In the genomic region with DNA sequence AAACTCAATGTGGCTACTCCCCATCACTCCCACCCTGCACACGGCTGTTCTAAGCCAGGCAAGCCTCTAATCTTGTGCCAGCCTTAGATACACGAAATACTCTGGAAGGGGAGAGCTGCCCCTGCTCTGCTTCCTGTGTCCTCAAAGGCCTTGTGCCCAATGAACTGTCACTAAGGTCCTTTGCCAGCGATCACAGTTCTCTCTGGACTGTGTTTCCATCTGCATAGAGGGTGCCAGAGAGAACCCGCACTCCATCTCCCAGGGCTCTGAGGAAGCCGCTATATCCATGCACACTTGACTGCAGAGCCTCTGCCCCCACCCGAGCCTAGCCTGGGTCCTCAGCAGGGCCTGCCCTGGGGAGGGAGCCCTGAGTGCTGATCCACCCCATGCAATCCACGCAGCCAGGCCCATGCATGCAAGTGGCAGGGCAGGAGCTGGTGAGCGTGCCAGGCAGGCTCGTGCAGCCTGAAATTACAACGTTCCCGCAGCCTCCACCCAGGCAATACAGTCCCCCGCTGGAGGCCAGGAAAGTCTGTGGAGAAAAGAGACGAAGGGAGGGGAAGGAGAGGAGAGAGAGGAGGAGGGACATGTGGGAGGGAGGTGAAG, we compare ENCODE assay signal across 30 cellular contexts. TPM values are rescaled to one million over a fixed set of nuclear protein-coding genes. Genes with fewer than 3 reads are reported as not detected.
A peak's percentile ranks its signal among the peaks of the same experiment; 100 is the strongest.
DNase-seq lines count a peak whose midpoint lies in the region; ATAC-seq, FAIRE-seq and TF ChIP-seq lines count a peak whose summit lies in the region.
"Had no signal": no experiment of that assay in that cellular context is flagged by ENCODE, and none has a peak within 500 bp of the region (broad histone marks: within the 10 kb centered on the region; RNA-seq: fewer than 3 reads in every experiment).

No MANE protein-coding gene starts in this region.

- TF ChIP-seq CTCF in glutamatergic neuron (IDR thresholded peaks at IDR 0.05; ENCODE audit: partially characterized antibody, unreplicated experiment) (no peak), neural progenitor cell (IDR thresholded peaks at IDR 0.05) (no peak)

- in situ Hi-C loops in KBM-7 (cut with MboI; ENCODE audit: low pct_unique_long_range_greater_than_20kb, low sequenced_read_pairs) = no loop called here

- H3K4me1 Mint-ChIP-seq in glutamatergic neuron (ENCODE audit: low read depth, unreplicated experiment) (peaks cover 39% of the 10 kb centered on the region), neural progenitor cell (peaks cover 47% of the 10 kb centered on the region)

- H3K36me3 ChIP-seq in BLaER1 treated with 17β-estradiol and CSF1 and Interleukin-3, amounts not matched to agents 10 nM and 100 nM = no peaks in the 10 kb centered on the region
- H3K36me3 ChIP-seq in neural progenitor cell = no peaks in the 10 kb centered on the region
- H3K36me3 ChIP-seq: SJSA1 had no signal

- DNase-seq in NCI-H1694 treated with DMSO at 0.1 percent for 48 hours (lab: John Stamatoyannopoulos, UW) (peak; percentile 26), NCI-H1694 (lab: John Stamatoyannopoulos, UW) (no peak), glutamatergic neuron (no peak), neural progenitor cell (ENCODE audit: low spot score) (no peak), GM19239 (ENCODE audit: insufficient read length, low spot score) (no peak), KBM-7 (no peak)
- DNase-seq: ACHN, Calu3, DMS153, GOT3, HCEC 1CT, KG1, NCI-H1092 treated with DMSO at 0.1 percent for 48 hours, NCI-H2081, NCI-H2171 treated with DMSO at 0.1 percent for 48 hours, NCI-H446, NCI-H748 treated with DMSO at 0.1 percent for 48 hours had no signal

- no peaks in the 10 kb centered on the region for H3K9me3 ChIP-seq in BLaER1 treated with 17β-estradiol and CSF1 and Interleukin-3, amounts not matched to agents 10 nM and 100 nM (replicated peaks in 1 of 11)
- H3K9me3 ChIP-seq in neural progenitor cell (ENCODE audit: low read depth) = no peaks in the 10 kb centered on the region
- H3K9me3 ChIP-seq: SJSA1 had no signal

- no peak for FAIRE-seq in GM19239 (lab: Jason Lieb, UNC)
- FAIRE-seq: G401.6, GM12892, HepG2 had no signal

- H3K36me3 Mint-ChIP-seq in glutamatergic neuron (ENCODE audit: unreplicated experiment) (no peaks in the 10 kb centered on the region), neural progenitor cell (no peaks in the 10 kb centered on the region)
- H3K36me3 Mint-ChIP-seq: CD8-positive, alpha-beta memory T cell had no signal

- no peaks in the 10 kb centered on the region for H3F3A ChIP-seq in neural progenitor cell (ENCODE audit: low read depth)

- H3K9me3 Mint-ChIP-seq in glutamatergic neuron (ENCODE audit: unreplicated experiment) (peaks cover 19% of the 10 kb centered on the region), neural progenitor cell (no peaks in the 10 kb centered on the region)
- H3K9me3 Mint-ChIP-seq: CD8-positive, alpha-beta memory T cell had no signal

- H3K9ac ChIP-seq in BLaER1 treated with 17β-estradiol and CSF1 and Interleukin-3, amounts not matched to agents 10 nM and 100 nM = peak overlapping the region in 3 of 11 experiments; percentile 5 to 36 (median 6); a peak in 3 of 22 replicates
- H3K9ac ChIP-seq in neural progenitor cell = no peak overlapping the region

- no peak overlapping the region for H3K27ac Mint-ChIP-seq in glutamatergic neuron (ENCODE audit: unreplicated experiment)
- H3K27ac Mint-ChIP-seq in neural progenitor cell = peak overlapping the region; percentile 88
- H3K27ac Mint-ChIP-seq: CD8-positive, alpha-beta memory T cell had no signal

- H3K27me3 Mint-ChIP-seq in glutamatergic neuron (ENCODE audit: unreplicated experiment) = peaks cover 15% of the 10 kb centered on the region
- peaks cover 11% of the 10 kb centered on the region for H3K27me3 Mint-ChIP-seq in neural progenitor cell (ENCODE audit: insufficient read depth, low read depth)
- H3K27me3 Mint-ChIP-seq: CD8-positive, alpha-beta memory T cell had no signal

- no peak overlapping the region for H2AFZ ChIP-seq in neural progenitor cell (replicated peaks)

- peaks cover 36 to 100% (median 99%) of the 10 kb centered on the region in 10 experiments for H3K4me1 ChIP-seq in BLaER1 treated with 17β-estradiol and CSF1 and Interleukin-3, amounts not matched to agents 10 nM and 100 nM
- peaks cover 6% of the 10 kb centered on the region for H3K4me1 ChIP-seq in neural progenitor cell

- H3K4me3 ChIP-seq in BLaER1 treated with 17β-estradiol and CSF1 and Interleukin-3, amounts not matched to agents 10 nM and 100 nM = peak overlapping the region in 1 of 10 experiments; percentile 19; a peak in 1 of 20 replicates
- H3K4me3 ChIP-seq in neural progenitor cell = no peak overlapping the region
- H3K4me3 ChIP-seq: SJSA1 had no signal

- ATAC-seq in HG03039 (IDR thresholded peaks at IDR 0.05; ENCODE audit: unreplicated experiment) = no peak
- ATAC-seq: Panc1 had no signal

- H3K4me2 ChIP-seq in BLaER1 treated with 17β-estradiol and CSF1 and Interleukin-3, amounts not matched to agents 10 nM and 100 nM = peak overlapping the region in 10 of 11 experiments; percentile 16 to 93 (median 78); a peak in 19 of 22 replicates
- peak overlapping the region; percentile 11 for H3K4me2 ChIP-seq in neural progenitor cell

- H3K4me3 Mint-ChIP-seq in glutamatergic neuron (ENCODE audit: unreplicated experiment) = peak overlapping the region; percentile 25
- peak overlapping the region; percentile 1 for H3K4me3 Mint-ChIP-seq in neural progenitor cell

- H3K27me3 ChIP-seq in BLaER1 treated with 17β-estradiol and CSF1 and Interleukin-3, amounts not matched to agents 10 nM and 100 nM = peaks cover 0 to 56% (median 0%) of the 10 kb centered on the region in 11 experiments; a peak in 9 of 22 replicates
- no peaks in the 10 kb centered on the region for H3K27me3 ChIP-seq in neural progenitor cell
- H3K27me3 ChIP-seq: SJSA1 had no signal

- no peak overlapping the region for H3K27ac ChIP-seq in BLaER1 treated with 17β-estradiol and CSF1 and Interleukin-3, amounts not matched to agents 10 nM and 100 nM
- H3K27ac ChIP-seq in neural progenitor cell = no peak overlapping the region
- H3K27ac ChIP-seq: 22Rv1, C4-2B, HL-60, SJSA1 had no signal

- H3K79me2 ChIP-seq in neural progenitor cell (ENCODE audit: low read depth) = no peaks in the 10 kb centered on the region

- H4K20me1 ChIP-seq in BLaER1 treated with 17β-estradiol and CSF1 and Interleukin-3, amounts not matched to agents 10 nM and 100 nM = peaks cover 0 to 34% (median 0%) of the 10 kb centered on the region in 11 experiments; a peak in 3 of 22 replicates
- no peaks in the 10 kb centered on the region for H4K20me1 ChIP-seq in neural progenitor cell (ENCODE audit: low read depth)

RNA-seq across cellular contexts. Expression of a gene that starts 30.6 kb away (rescaled TPM):
- total RNA-seq in glutamatergic neuron (ENCODE audit: unreplicated experiment) (51.1 TPM), neural progenitor cell (ENCODE audit: low replicate concordance) (6.4 and 15.6 TPM in 2 replicates)

RNA-seq across cellular contexts. Expression of a gene that starts 58.1 kb away (rescaled TPM):
- total RNA-seq in glutamatergic neuron (ENCODE audit: unreplicated experiment) = 0.07 TPM
- 0.11 and 0.12 TPM in 2 replicates for total RNA-seq in neural progenitor cell (ENCODE audit: low replicate concordance)
- total RNA-seq: Calu3; CD8-positive, alpha-beta memory T cell; Daoy; HepG2; HT-29; SJSA1 had no signal
